Comparison of ENCODE assay signal across 17 cellular contexts in the genomic region with DNA sequence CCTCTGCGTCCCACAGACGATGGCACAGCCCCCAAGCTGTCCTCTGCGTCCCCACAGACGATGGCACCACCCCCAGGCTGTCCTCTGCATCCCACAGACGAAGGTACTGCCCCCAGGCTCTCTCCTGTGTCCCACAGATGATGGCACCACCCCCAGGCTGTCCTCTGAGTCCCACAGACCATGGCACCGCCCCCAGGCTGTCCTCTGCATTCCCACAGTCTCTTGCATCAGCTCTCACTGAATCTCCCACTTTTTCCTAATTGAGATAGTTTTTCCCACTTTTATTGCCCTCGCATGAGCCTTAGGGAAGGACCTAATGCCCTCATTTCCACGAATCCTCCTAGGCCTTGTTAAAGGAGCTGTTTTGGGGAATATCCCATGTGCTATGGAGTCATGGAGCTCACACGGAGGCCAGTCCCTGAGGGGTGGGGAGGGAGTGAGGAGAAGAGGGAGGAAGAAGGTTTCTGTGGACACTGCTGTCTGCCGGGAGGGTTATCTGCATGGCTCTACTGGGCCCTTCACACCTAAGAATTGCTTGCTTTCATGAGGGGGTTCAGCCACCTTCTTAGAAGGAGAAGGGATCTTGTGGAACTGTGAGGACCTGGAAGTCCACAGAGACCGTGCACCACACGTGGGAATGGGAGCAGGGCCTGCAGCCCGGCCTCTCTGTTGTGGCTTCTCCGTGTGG. TPM values are rescaled to one million over a fixed set of nuclear protein-coding genes. Genes with fewer than 3 reads are reported as not detected.
DNase-seq lines count a peak whose midpoint lies in the region; ATAC-seq, FAIRE-seq and TF ChIP-seq lines count a peak whose summit lies in the region.
"Had no signal": no experiment of that assay in that cellular context is flagged by ENCODE, and none has a peak within 500 bp of the region (broad histone marks: within the 10 kb centered on the region; RNA-seq: fewer than 3 reads in every experiment).

No MANE protein-coding gene starts in this region.

- peak overlapping the region; percentile 56; the same call in 1 of the 2 replicates for H2AFZ ChIP-seq in MM.1S (ENCODE audit: low read length)
- H2AFZ ChIP-seq in astrocyte (ENCODE audit: low read depth, low read length): no peak overlapping the region

- no peaks in the 10 kb centered on the region for H3K27me3 ChIP-seq in MM.1S (replicated peaks; ENCODE audit: insufficient read depth, low read length)
- peaks cover 6% of the 10 kb centered on the region for H3K27me3 ChIP-seq in astrocyte (ENCODE audit: insufficient read depth, low read length)

- ATAC-seq in HG02981 (IDR thresholded peaks at IDR 0.05; ENCODE audit: unreplicated experiment): no peak
- no peak for ATAC-seq in HG02870 (IDR thresholded peaks at IDR 0.05; ENCODE audit: unreplicated experiment)

- H3K27ac Mint-ChIP-seq in astrocyte (ENCODE audit: unreplicated experiment) (peak overlapping the region; percentile 50), neural crest cell (ENCODE audit: unreplicated experiment) (peak overlapping the region; percentile 12), nephron progenitor cell (no peak overlapping the region)

- no peak for DNase-seq in MM.1S
- no peak for DNase-seq in astrocyte (ENCODE audit: low read depth)
- no peak for DNase-seq in neural crest cell (ENCODE audit: low read depth, low spot score)
- DNase-seq in nephron progenitor cell: no peak
- DNase-seq in NCI-H1048 (lab: John Stamatoyannopoulos, UW): no peak
- DNase-seq: ACHN, DMS79 treated with DMSO at 0.1 percent for 48 hours, MV-4-11, NCI-H187, NCI-H2107, NCI-H510A, NCI-H82, SHP77 treated with DMSO at 0.1 percent for 48 hours, SK-N-SH had no signal

- H3K9me3 ChIP-seq in MM.1S (replicated peaks; ENCODE audit: insufficient read depth, low read length): no peaks in the 10 kb centered on the region
- H3K9me3 ChIP-seq in astrocyte (ENCODE audit: insufficient read depth, low read depth, low read length): no peaks in the 10 kb centered on the region
- H3K9me3 ChIP-seq: SK-N-SH had no signal

- H3K27ac ChIP-seq in MM.1S (ENCODE audit: low read length) (no peak overlapping the region), astrocyte (ENCODE audit: low read depth, low read length) (no peak overlapping the region)

- H3K9me2 ChIP-seq in MM.1S (replicated peaks; ENCODE audit: insufficient read depth, low read length): no peaks in the 10 kb centered on the region
- H3K9me2 ChIP-seq: SK-N-SH had no signal

- H3K9me3 Mint-ChIP-seq in astrocyte (ENCODE audit: unreplicated experiment) (peaks cover 15% of the 10 kb centered on the region), neural crest cell (no peaks in the 10 kb centered on the region), nephron progenitor cell (no peaks in the 10 kb centered on the region)

- TF ChIP-seq CTCF in MM.1S (IDR thresholded peaks at IDR 0.05; ENCODE audit: low read length) (no peak), astrocyte (IDR thresholded peaks at IDR 0.05; ENCODE audit: insufficient read depth, low read depth, low read length) (no peak), neural crest cell (conservative IDR thresholded peaks at IDR 0.05) (no peak), nephron progenitor cell (IDR thresholded peaks at IDR 0.05) (no peak)

- H3K4me2 ChIP-seq in MM.1S (ENCODE audit: low read depth, low read length) (no peak overlapping the region; the same call in 1 of the 2 replicates), astrocyte (ENCODE audit: low read length) (no peak overlapping the region)
- H3K4me2 ChIP-seq: SK-N-SH had no signal

- H3K79me2 ChIP-seq in MM.1S (ENCODE audit: low read length): no peaks in the 10 kb centered on the region
- H3K79me2 ChIP-seq in astrocyte (ENCODE audit: insufficient read depth, low read length): no peaks in the 10 kb centered on the region

- H3F3A ChIP-seq in MM.1S (ENCODE audit: insufficient read depth, low read length): no peaks in the 10 kb centered on the region

- H3K4me1 Mint-ChIP-seq in astrocyte (ENCODE audit: low read depth, unreplicated experiment): peaks cover 16% of the 10 kb centered on the region
- peaks cover 13% of the 10 kb centered on the region for H3K4me1 Mint-ChIP-seq in neural crest cell
- H3K4me1 Mint-ChIP-seq in nephron progenitor cell: peaks cover 25% of the 10 kb centered on the region

- no peak overlapping the region for H3K4me3 ChIP-seq in MM.1S (ENCODE audit: low read length)
- no peak overlapping the region for H3K4me3 ChIP-seq in astrocyte (ENCODE audit: insufficient read depth, low read depth, low read length)

- H3K9ac ChIP-seq in MM.1S (ENCODE audit: low read length) (no peak overlapping the region), astrocyte (ENCODE audit: low read length) (no peak overlapping the region)
- H3K9ac ChIP-seq: SK-N-SH had no signal

- H3K36me3 ChIP-seq in MM.1S (replicated peaks; ENCODE audit: insufficient read depth, low read length) (no peaks in the 10 kb centered on the region), astrocyte (ENCODE audit: insufficient read depth, low read length) (no peaks in the 10 kb centered on the region)

- no peaks in the 10 kb centered on the region for H3K4me1 ChIP-seq in MM.1S (ENCODE audit: low read length)
- peaks cover 11% of the 10 kb centered on the region for H3K4me1 ChIP-seq in astrocyte (ENCODE audit: insufficient read depth, low read length)

- no peaks in the 10 kb centered on the region for H3K36me3 Mint-ChIP-seq in astrocyte (ENCODE audit: low read depth, unreplicated experiment)
- no peaks in the 10 kb centered on the region for H3K36me3 Mint-ChIP-seq in neural crest cell (ENCODE audit: low read depth)
- no peaks in the 10 kb centered on the region for H3K36me3 Mint-ChIP-seq in nephron progenitor cell (ENCODE audit: low read depth)

- no peak for FAIRE-seq in astrocyte (lab: Jason Lieb, UNC)
- FAIRE-seq: H54 had no signal

- peaks cover 34% of the 10 kb centered on the region for H3K27me3 Mint-ChIP-seq in astrocyte (ENCODE audit: low read depth, unreplicated experiment)
- no peaks in the 10 kb centered on the region for H3K27me3 Mint-ChIP-seq in neural crest cell (ENCODE audit: low read depth)
- H3K27me3 Mint-ChIP-seq in nephron progenitor cell (ENCODE audit: low read depth, poor library complexity): peaks cover 12% of the 10 kb centered on the region

- H4K20me1 ChIP-seq in MM.1S (ENCODE audit: insufficient read depth, low read length): no peaks in the 10 kb centered on the region
- H4K20me1 ChIP-seq in astrocyte (ENCODE audit: insufficient read depth, low read length): no peaks in the 10 kb centered on the region

- no peak overlapping the region for H3K4me3 Mint-ChIP-seq in astrocyte (ENCODE audit: unreplicated experiment)
- no peak overlapping the region for H3K4me3 Mint-ChIP-seq in neural crest cell
- H3K4me3 Mint-ChIP-seq in nephron progenitor cell: no peak overlapping the region

RNA-seq across cellular contexts. Expression of a gene that starts 58.2 kb away (rescaled TPM):
- total RNA-seq in astrocyte: 18.0 and 21.3 TPM in 2 replicates
- total RNA-seq in neural crest cell: 70.8 and 75.6 TPM in 2 replicates
